In genomic region chr3:179323197-179323901, GRCh38 we compare ENCODE assay signal across 1 cellular context.
TF ChIP-seq lines count a peak whose summit lies in the region.

No MANE protein-coding gene starts in this region.

TF ChIP-seq in HEK293, 187 proteins besides CTCF, POLR2A, EP300 and RAD21 (continued from another document and continues in another):
- TF ChIP-seq HIC1 (tag by site-specific recombination; IDR thresholded peaks at IDR 0.05) (peak; percentile 30; the same call in 1 of the 2 replicates), SALL2 (tag by site-specific recombination; IDR thresholded peaks at IDR 0.05; ENCODE audit: borderline replicate concordance) (no peak), ZNF362 (tag by site-specific recombination; IDR thresholded peaks at IDR 0.05) (no peak), BCL6B (tag by site-specific recombination; IDR thresholded peaks at IDR 0.05) (no peak), SP2 (tag by site-specific recombination; IDR thresholded peaks at IDR 0.05) (peak; percentile 61), ZNF169 (tag by site-specific recombination; IDR thresholded peaks at IDR 0.05) (no peak), ZNF830 (tag by site-specific recombination; IDR thresholded peaks at IDR 0.05; ENCODE audit: low read depth) (no peak), ZNF214 (tag by site-specific recombination; IDR thresholded peaks at IDR 0.05; ENCODE audit: borderline replicate concordance) (no peak), ZEB2 (tag by site-specific recombination; IDR thresholded peaks at IDR 0.05) (peak; percentile 50), ZNF571 (tag by site-specific recombination; IDR thresholded peaks at IDR 0.05) (no peak), ZNF785 (tag by site-specific recombination; IDR thresholded peaks at IDR 0.05) (no peak), ZNF221 (tag by site-specific recombination; IDR thresholded peaks at IDR 0.05; ENCODE audit: borderline replicate concordance) (no peak), ZBTB26 (tag by site-specific recombination; optimal IDR thresholded peaks at IDR 0.05) (peak; percentile 74), ZNF335 (tag by site-specific recombination; conservative IDR thresholded peaks at IDR 0.05) (peak; percentile 89), IKZF3 (tag by site-specific recombination; IDR thresholded peaks at IDR 0.05) (no peak), ZNF341 (tag by site-specific recombination; IDR thresholded peaks at IDR 0.05; ENCODE audit: low read depth) (peak; percentile 65), ZNF521 (tag by site-specific recombination; IDR thresholded peaks at IDR 0.05) (no peak), ZNF404 (tag by site-specific recombination; IDR thresholded peaks at IDR 0.05) (no peak), ZNF488 (tag by site-specific recombination; IDR thresholded peaks at IDR 0.05) (no peak), SCRT2 (tag by site-specific recombination; IDR thresholded peaks at IDR 0.05) (no peak), GLIS1 (tag by site-specific recombination; IDR thresholded peaks at IDR 0.05) (peak; percentile 81), ZNF518A (tag by site-specific recombination; conservative IDR thresholded peaks at IDR 0.05; ENCODE audit: low read depth) (no peak), GLIS2 (tag by site-specific recombination; IDR thresholded peaks at IDR 0.05) (peak; percentile 90), ZNF629 (tag by site-specific recombination; IDR thresholded peaks at IDR 0.05) (0 out of 2 replicates have a peak, but pooled peaks have one; percentile 9), ZNF266 (tag by site-specific recombination; IDR thresholded peaks at IDR 0.05; ENCODE audit: low read depth) (no peak), ZSCAN30 (tag by site-specific recombination; IDR thresholded peaks at IDR 0.05) (peak; percentile 55), BCL11A (tag by site-specific recombination; IDR thresholded peaks at IDR 0.05; ENCODE audit: low read depth) (0 out of 2 replicates have a peak, but pooled peaks have one; percentile 14), ZBTB20 (tag by site-specific recombination; IDR thresholded peaks at IDR 0.05) (peak; percentile 68; the same call in 1 of the 2 replicates), ZNF664 (tag by site-specific recombination; IDR thresholded peaks at IDR 0.05) (no peak), ZNF792 (tag by site-specific recombination; IDR thresholded peaks at IDR 0.05) (no peak), ZFHX2 (tag by site-specific recombination; conservative IDR thresholded peaks at IDR 0.05) (peak; percentile 71), SP3 (tag by site-specific recombination; IDR thresholded peaks at IDR 0.05) (peak; percentile 13; the same call in 1 of the 2 replicates), KLF16 (tag by site-specific recombination; IDR thresholded peaks at IDR 0.05) (0 out of 2 replicates have a peak, but pooled peaks have one; percentile 43), EGR2 (tag by site-specific recombination; IDR thresholded peaks at IDR 0.05; ENCODE audit: low read depth) (peak; percentile 72; the same call in 1 of the 2 replicates)
- TF ChIP-seq, protein P1, sequence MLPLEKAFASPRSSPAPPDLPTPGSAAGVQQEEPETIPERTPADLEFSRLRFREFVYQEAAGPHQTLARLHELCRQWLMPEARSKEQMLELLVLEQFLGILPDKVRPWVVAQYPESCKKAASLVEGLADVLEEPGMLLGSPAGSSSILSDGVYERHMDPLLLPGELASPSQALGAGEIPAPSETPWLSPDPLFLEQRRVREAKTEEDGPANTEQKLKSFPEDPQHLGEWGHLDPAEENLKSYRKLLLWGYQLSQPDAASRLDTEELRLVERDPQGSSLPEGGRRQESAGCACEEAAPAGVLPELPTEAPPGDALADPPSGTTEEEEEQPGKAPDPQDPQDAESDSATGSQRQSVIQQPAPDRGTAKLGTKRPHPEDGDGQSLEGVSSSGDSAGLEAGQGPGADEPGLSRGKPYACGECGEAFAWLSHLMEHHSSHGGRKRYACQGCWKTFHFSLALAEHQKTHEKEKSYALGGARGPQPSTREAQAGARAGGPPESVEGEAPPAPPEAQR (tag by site-specific recombination; IDR thresholded peaks at IDR 0.05): no peak
- TF ChIP-seq, protein P2, sequence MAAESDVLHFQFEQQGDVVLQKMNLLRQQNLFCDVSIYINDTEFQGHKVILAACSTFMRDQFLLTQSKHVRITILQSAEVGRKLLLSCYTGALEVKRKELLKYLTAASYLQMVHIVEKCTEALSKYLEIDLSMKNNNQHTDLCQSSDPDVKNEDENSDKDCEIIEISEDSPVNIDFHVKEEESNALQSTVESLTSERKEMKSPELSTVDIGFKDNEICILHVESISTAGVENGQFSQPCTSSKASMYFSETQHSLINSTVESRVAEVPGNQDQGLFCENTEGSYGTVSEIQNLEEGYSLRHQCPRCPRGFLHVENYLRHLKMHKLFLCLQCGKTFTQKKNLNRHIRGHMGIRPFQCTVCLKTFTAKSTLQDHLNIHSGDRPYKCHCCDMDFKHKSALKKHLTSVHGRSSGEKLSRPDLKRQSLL (tag by site-specific recombination; IDR thresholded peaks at IDR 0.05): no peak
- TF ChIP-seq, protein P3, sequence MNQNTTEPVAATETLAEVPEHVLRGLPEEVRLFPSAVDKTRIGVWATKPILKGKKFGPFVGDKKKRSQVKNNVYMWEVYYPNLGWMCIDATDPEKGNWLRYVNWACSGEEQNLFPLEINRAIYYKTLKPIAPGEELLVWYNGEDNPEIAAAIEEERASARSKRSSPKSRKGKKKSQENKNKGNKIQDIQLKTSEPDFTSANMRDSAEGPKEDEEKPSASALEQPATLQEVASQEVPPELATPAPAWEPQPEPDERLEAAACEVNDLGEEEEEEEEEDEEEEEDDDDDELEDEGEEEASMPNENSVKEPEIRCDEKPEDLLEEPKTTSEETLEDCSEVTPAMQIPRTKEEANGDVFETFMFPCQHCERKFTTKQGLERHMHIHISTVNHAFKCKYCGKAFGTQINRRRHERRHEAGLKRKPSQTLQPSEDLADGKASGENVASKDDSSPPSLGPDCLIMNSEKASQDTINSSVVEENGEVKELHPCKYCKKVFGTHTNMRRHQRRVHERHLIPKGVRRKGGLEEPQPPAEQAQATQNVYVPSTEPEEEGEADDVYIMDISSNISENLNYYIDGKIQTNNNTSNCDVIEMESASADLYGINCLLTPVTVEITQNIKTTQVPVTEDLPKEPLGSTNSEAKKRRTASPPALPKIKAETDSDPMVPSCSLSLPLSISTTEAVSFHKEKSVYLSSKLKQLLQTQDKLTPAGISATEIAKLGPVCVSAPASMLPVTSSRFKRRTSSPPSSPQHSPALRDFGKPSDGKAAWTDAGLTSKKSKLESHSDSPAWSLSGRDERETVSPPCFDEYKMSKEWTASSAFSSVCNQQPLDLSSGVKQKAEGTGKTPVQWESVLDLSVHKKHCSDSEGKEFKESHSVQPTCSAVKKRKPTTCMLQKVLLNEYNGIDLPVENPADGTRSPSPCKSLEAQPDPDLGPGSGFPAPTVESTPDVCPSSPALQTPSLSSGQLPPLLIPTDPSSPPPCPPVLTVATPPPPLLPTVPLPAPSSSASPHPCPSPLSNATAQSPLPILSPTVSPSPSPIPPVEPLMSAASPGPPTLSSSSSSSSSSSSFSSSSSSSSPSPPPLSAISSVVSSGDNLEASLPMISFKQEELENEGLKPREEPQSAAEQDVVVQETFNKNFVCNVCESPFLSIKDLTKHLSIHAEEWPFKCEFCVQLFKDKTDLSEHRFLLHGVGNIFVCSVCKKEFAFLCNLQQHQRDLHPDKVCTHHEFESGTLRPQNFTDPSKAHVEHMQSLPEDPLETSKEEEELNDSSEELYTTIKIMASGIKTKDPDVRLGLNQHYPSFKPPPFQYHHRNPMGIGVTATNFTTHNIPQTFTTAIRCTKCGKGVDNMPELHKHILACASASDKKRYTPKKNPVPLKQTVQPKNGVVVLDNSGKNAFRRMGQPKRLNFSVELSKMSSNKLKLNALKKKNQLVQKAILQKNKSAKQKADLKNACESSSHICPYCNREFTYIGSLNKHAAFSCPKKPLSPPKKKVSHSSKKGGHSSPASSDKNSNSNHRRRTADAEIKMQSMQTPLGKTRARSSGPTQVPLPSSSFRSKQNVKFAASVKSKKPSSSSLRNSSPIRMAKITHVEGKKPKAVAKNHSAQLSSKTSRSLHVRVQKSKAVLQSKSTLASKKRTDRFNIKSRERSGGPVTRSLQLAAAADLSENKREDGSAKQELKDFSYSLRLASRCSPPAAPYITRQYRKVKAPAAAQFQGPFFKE (tag by site-specific recombination; IDR thresholded peaks at IDR 0.05; ENCODE audit: borderline replicate concordance): no peak
